ENCODE assay signal across 16 cellular contexts in the genomic region with DNA sequence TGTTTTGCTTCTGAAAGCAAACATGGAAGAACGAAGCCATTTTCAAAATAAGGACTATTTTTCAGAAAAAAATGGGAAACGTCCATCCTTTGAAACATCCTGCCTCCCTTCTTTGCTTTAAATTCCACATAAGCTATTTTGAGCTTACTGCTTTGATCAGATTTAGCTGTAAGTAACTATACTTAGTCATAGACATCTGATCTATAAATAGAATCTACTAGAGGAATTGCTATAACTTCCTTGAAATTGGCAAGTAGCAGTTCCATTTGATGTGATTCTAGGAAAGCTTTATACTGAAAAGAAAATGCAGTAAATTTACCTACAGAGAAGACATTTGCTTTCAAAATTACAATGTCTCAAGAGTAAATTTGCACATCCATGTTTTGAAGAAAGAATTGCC.
DNase-seq lines count a peak whose midpoint lies in the region; ATAC-seq and TF ChIP-seq lines count a peak whose summit lies in the region.
"Had no signal": no experiment of that assay in that cellular context is flagged by ENCODE, and none has a peak within 500 bp of the region (broad histone marks: within the 10 kb centered on the region; RNA-seq: fewer than 3 reads in every experiment).

No MANE protein-coding gene starts in this region.

- H3K27ac ChIP-seq in fibroblast of lung (ENCODE audit: insufficient read depth, low read length) (no peak overlapping the region), gastroesophageal sphincter (no peak overlapping the region)
- H3K27ac ChIP-seq: ovary had no signal

- no peak overlapping the region for H2AFZ ChIP-seq in fibroblast of lung (ENCODE audit: low read length)

- peaks cover 9 to 30% of the 10 kb centered on the region in 2 donors for H3K4me1 Mint-ChIP-seq in natural killer cell treated with Interleukin-12 subunit alpha and Interleukin-12 subunit beta and Interleukin-15 and Interleukin-18, amount 100 ng/mL, for 72 hours (ENCODE audit: low read depth in 2 of 2)
- H3K4me1 Mint-ChIP-seq in natural killer cell = peaks cover 0 to 16% of the 10 kb centered on the region in 2 donors

- peaks cover 4 to 12% of the 10 kb centered on the region in 2 donors for H3K27me3 Mint-ChIP-seq in natural killer cell treated with Interleukin-12 subunit alpha and Interleukin-12 subunit beta and Interleukin-15 and Interleukin-18, amount 100 ng/mL, for 72 hours
- peaks cover 2% of the 10 kb centered on the region in 2 donors for H3K27me3 Mint-ChIP-seq in natural killer cell (ENCODE audit: low read depth in 2 of 2)

- H3K27ac Mint-ChIP-seq in natural killer cell treated with Interleukin-12 subunit alpha and Interleukin-12 subunit beta and Interleukin-15 and Interleukin-18, amount 100 ng/mL, for 72 hours = peak overlapping the region in 1 of 2 donors; percentile 68
- H3K27ac Mint-ChIP-seq in natural killer cell = no peak overlapping the region
- H3K27ac Mint-ChIP-seq: effector memory CD8-positive, alpha-beta T cell had no signal

- no peaks in the 10 kb centered on the region for H3K79me2 ChIP-seq in fibroblast of lung (ENCODE audit: control insufficient read depth, insufficient read depth, low read length)

- no peaks in the 10 kb centered on the region for H3K36me3 ChIP-seq in fibroblast of lung (ENCODE audit: control insufficient read depth, insufficient read depth, low read length)
- no peaks in the 10 kb centered on the region for H3K36me3 ChIP-seq in gastroesophageal sphincter
- H3K36me3 ChIP-seq: ovary had no signal

- H3K9me3 ChIP-seq in fibroblast of lung (ENCODE audit: control insufficient read depth, insufficient read depth, low read depth, low read length) (no peaks in the 10 kb centered on the region), gastroesophageal sphincter (no peaks in the 10 kb centered on the region)
- H3K9me3 ChIP-seq: ovary had no signal

- no peaks in the 10 kb centered on the region for H3K36me3 Mint-ChIP-seq in natural killer cell treated with Interleukin-12 subunit alpha and Interleukin-12 subunit beta and Interleukin-15 and Interleukin-18, amount 100 ng/mL, for 72 hours
- H3K36me3 Mint-ChIP-seq in natural killer cell = no peaks in the 10 kb centered on the region

- no peaks in the 10 kb centered on the region for H4K20me1 ChIP-seq in fibroblast of lung (ENCODE audit: control insufficient read depth, extremely low read depth, insufficient read depth, low read length)

- intact Hi-C loops in natural killer cell (cut with micrococcal nuclease) = no loop called here

- peak overlapping the region; percentile 25 for H3K4me3 Mint-ChIP-seq in natural killer cell treated with Interleukin-12 subunit alpha and Interleukin-12 subunit beta and Interleukin-15 and Interleukin-18, amount 100 ng/mL, for 72 hours
- no peak overlapping the region for H3K4me3 Mint-ChIP-seq in natural killer cell
- H3K4me3 Mint-ChIP-seq: effector memory CD8-positive, alpha-beta T cell had no signal

- no peak overlapping the region for H3K9ac ChIP-seq in fibroblast of lung (ENCODE audit: insufficient read depth, low read length)

- TF ChIP-seq POLR2A in gastroesophageal sphincter (IDR thresholded peaks at IDR 0.05) = no peak

- H3K4me1 ChIP-seq in fibroblast of lung (ENCODE audit: control insufficient read depth, extremely low read depth, insufficient read depth, low read length) = peaks cover 5% of the 10 kb centered on the region
- peaks cover 0 to 39% (median 5%) of the 10 kb centered on the region in 3 donors for H3K4me1 ChIP-seq in gastroesophageal sphincter

- 29 to 42% methylated on average over 2 of the region's 2 CpGs for WGBS in gastroesophageal sphincter (ENCODE audit: low coverage in 1 of 2), 2 donors

- TF ChIP-seq EP300 in gastroesophageal sphincter (IDR thresholded peaks at IDR 0.05) = no peak

- H3K4me3 ChIP-seq in fibroblast of lung (replicated peaks in 1 of 4; ENCODE audit: control extremely low read depth in 1 of 4, insufficient read depth in 1 of 4, low read depth in 3 of 4, low read length in 4 of 4) (no peak overlapping the region), gastroesophageal sphincter (no peak overlapping the region)
- H3K4me3 ChIP-seq: ovary had no signal

- no peak for DNase-seq in natural killer cell treated with Interleukin-12 subunit alpha and Interleukin-12 subunit beta and Interleukin-15 and Interleukin-18, amount 100 ng/mL, for 72 hours (ENCODE audit: low spot score)
- DNase-seq in natural killer cell = no peak
- DNase-seq in fibroblast of lung (ENCODE audit: low read depth in 2 of 2) = peak; percentile 52 to 63
- no peak for DNase-seq in activated T-cell treated with anti-CD3 and anti-CD28 coated beads for 4 hours
- DNase-seq: DMS153; effector memory CD8-positive, alpha-beta T cell; kidney; NCI-H1930; NCI-H774; ovary; stimulated activated CD4-positive, alpha-beta T cell treated with anti-CD3 and anti-CD28 coated beads, Interleukin-12 subunit alpha, Interleukin-12 subunit beta, amount 100 ng/mL, for 4 hours; T-helper 9 cell had no signal

- peak overlapping the region; percentile 40 for H3K4me2 ChIP-seq in fibroblast of lung (ENCODE audit: extremely low read depth, insufficient read depth, low read length)

- H3K9me3 Mint-ChIP-seq in natural killer cell treated with Interleukin-12 subunit alpha and Interleukin-12 subunit beta and Interleukin-15 and Interleukin-18, amount 100 ng/mL, for 72 hours = no peaks in the 10 kb centered on the region
- no peaks in the 10 kb centered on the region for H3K9me3 Mint-ChIP-seq in natural killer cell
- H3K9me3 Mint-ChIP-seq: effector memory CD8-positive, alpha-beta T cell had no signal

- TF ChIP-seq CTCF in natural killer cell (IDR thresholded peaks at IDR 0.05) (no peak), fibroblast of lung (conservative IDR thresholded peaks at IDR 0.05 in 1 of 2, IDR thresholded peaks at IDR 0.05 in 1 of 2; ENCODE audit: low read depth in 1 of 2, low read length in 2 of 2) (no peak), gastroesophageal sphincter (IDR thresholded peaks at IDR 0.05) (no peak)

- peak in 1 of 2 donors; percentile 54 for ATAC-seq in natural killer cell treated with Interleukin-12 subunit alpha and Interleukin-12 subunit beta and Interleukin-15 and Interleukin-18, amount 100 ng/mL, for 72 hours
- ATAC-seq in natural killer cell (no peak), SK-N-SH treated with all-trans-retinoic acid at 6 μM for 48 hours (peak; percentile 83), GM21529 (IDR thresholded peaks at IDR 0.05; ENCODE audit: unreplicated experiment) (no peak), GM21737 (IDR thresholded peaks at IDR 0.05; ENCODE audit: unreplicated experiment) (no peak), gastroesophageal sphincter (no peak)
- ATAC-seq: effector memory CD8-positive, alpha-beta T cell had no signal

- H3K27me3 ChIP-seq in fibroblast of lung (ENCODE audit: control insufficient read depth, insufficient read depth, low read length) = no peaks in the 10 kb centered on the region
- H3K27me3 ChIP-seq in gastroesophageal sphincter = no peaks in the 10 kb centered on the region
- H3K27me3 ChIP-seq: ovary had no signal

TF ChIP-seq in SK-N-SH treated with all-trans-retinoic acid at 6 μM for 48 hours, 23 proteins besides CTCF, POLR2A, EP300 and RAD21:
- TF ChIP-seq ZNF8 (CRISPR knock-in tag; IDR thresholded peaks at IDR 0.05) = no peak
- no peak for TF ChIP-seq SNAI2 (CRISPR knock-in tag; IDR thresholded peaks at IDR 0.05)
- no peak for TF ChIP-seq ISL1 (CRISPR knock-in tag; IDR thresholded peaks at IDR 0.05)
- no peak for TF ChIP-seq ZFP30 (CRISPR knock-in tag; IDR thresholded peaks at IDR 0.05)
- TF ChIP-seq, protein P1, sequence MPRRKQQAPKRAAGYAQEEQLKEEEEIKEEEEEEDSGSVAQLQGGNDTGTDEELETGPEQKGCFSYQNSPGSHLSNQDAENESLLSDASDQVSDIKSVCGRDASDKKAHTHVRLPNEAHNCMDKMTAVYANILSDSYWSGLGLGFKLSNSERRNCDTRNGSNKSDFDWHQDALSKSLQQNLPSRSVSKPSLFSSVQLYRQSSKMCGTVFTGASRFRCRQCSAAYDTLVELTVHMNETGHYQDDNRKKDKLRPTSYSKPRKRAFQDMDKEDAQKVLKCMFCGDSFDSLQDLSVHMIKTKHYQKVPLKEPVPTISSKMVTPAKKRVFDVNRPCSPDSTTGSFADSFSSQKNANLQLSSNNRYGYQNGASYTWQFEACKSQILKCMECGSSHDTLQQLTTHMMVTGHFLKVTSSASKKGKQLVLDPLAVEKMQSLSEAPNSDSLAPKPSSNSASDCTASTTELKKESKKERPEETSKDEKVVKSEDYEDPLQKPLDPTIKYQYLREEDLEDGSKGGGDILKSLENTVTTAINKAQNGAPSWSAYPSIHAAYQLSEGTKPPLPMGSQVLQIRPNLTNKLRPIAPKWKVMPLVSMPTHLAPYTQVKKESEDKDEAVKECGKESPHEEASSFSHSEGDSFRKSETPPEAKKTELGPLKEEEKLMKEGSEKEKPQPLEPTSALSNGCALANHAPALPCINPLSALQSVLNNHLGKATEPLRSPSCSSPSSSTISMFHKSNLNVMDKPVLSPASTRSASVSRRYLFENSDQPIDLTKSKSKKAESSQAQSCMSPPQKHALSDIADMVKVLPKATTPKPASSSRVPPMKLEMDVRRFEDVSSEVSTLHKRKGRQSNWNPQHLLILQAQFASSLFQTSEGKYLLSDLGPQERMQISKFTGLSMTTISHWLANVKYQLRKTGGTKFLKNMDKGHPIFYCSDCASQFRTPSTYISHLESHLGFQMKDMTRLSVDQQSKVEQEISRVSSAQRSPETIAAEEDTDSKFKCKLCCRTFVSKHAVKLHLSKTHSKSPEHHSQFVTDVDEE (CRISPR knock-in tag; IDR thresholded peaks at IDR 0.05) = no peak
- TF ChIP-seq ZNF70 (CRISPR knock-in tag; IDR thresholded peaks at IDR 0.05) = no peak

Comparison
In these comparisons a context has a peak if more than half of its experiments do, and no peak if none do; other contexts are left out.
1. DNase-seq: peak in fibroblast of lung (2 of 2); none in natural killer cell treated with Interleukin-12 subunit alpha and Interleukin-12 subunit beta and Interleukin-15 and Interleukin-18, amount 100 ng/mL, for 72 hours (single experiment), natural killer cell (single experiment) and activated T-cell treated with anti-CD3 and anti-CD28 coated beads for 4 hours (single experiment).